ENCODE assay signal across 1 cellular context in the genomic region with DNA sequence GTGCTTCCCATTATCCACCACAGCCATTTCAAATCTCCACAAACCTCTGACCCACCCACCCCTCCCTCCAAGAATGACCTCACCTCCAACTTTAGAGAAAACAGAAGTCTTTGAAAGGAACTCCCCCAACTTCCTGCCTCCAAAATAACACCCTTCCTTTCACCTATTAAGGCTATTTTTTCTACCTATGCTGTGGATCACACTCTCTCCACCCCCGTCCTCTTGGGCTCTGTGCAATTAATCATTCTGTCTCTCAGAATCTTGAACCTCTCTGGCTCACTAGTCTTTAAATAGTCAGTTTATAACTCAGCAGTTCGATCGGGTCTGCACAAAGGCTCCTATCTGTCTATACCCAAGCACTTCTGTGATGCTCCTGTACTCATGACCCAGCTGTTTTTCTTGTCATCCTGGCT.
TF ChIP-seq lines count a peak whose summit lies in the region.

No MANE protein-coding gene starts in this region.

TF ChIP-seq in H1, 55 proteins besides CTCF, POLR2A, EP300 and RAD21:
- no peak for TF ChIP-seq MAFK (IDR thresholded peaks at IDR 0.05; ENCODE audit: low read depth, low read length)
- TF ChIP-seq SP1 (IDR thresholded peaks at IDR 0.05; ENCODE audit: low read depth, low read length) = no peak
- no peak for TF ChIP-seq CEBPB (IDR thresholded peaks at IDR 0.05; ENCODE audit: low read depth, low read length)
- no peak for TF ChIP-seq YY1 (IDR thresholded peaks at IDR 0.05; ENCODE audit: low read depth, low read length)
- TF ChIP-seq KDM5A (IDR thresholded peaks at IDR 0.05; ENCODE audit: low read length) = no peak
- no peak for TF ChIP-seq RNF2 (IDR thresholded peaks at IDR 0.05; ENCODE audit: borderline replicate concordance, low read depth, low read length, missing control alignments, poor library complexity, severe bottlenecking)
- TF ChIP-seq CTBP2 (IDR thresholded peaks at IDR 0.05; ENCODE audit: borderline replicate concordance, insufficient read depth, insufficient read length, low read length) = no peak
- no peak for TF ChIP-seq CHD2 (IDR thresholded peaks at IDR 0.05; ENCODE audit: low read length)
- no peak for TF ChIP-seq BACH1 (IDR thresholded peaks at IDR 0.05; ENCODE audit: low read length)
- no peak for TF ChIP-seq SIN3A (conservative IDR thresholded peaks at IDR 0.05 in 1 of 2, IDR thresholded peaks at IDR 0.05 in 1 of 2; ENCODE audit: low read depth in 1 of 2, low read length in 2 of 2)
- TF ChIP-seq GTF2F1 (IDR thresholded peaks at IDR 0.05; ENCODE audit: borderline replicate concordance, low read depth, low read length) = no peak
TF ChIP-seq in H1: peak in this region for 0.
